8 cellular contexts compared by ENCODE assay signal in genomic region chr9:32384364-32385134, GRCh38. TPM values are rescaled to one million over a fixed set of nuclear protein-coding genes. Genes with fewer than 3 reads are reported as not detected.
DNase-seq lines count a peak whose midpoint lies in the region; ATAC-seq, FAIRE-seq and TF ChIP-seq lines count a peak whose summit lies in the region.

ACO1 (plus strand) TSS chr9:32384643; CDS start chr9:32405507, 20,864 bp downstream.

- no peaks in the 10 kb centered on the region for H3K36me3 ChIP-seq in astrocyte (ENCODE audit: insufficient read depth, low read length)
- H3K36me3 ChIP-seq in aorta (ENCODE audit: control insufficient read depth in 1 of 2, insufficient read depth in 2 of 2, low read length in 1 of 2), result no peaks in the 10 kb centered on the region

- H2AFZ ChIP-seq in astrocyte (ENCODE audit: low read depth, low read length), result peak within 1 kb of the TSS; percentile 97

- H3K27ac Mint-ChIP-seq in astrocyte (ENCODE audit: unreplicated experiment), result peak within 1 kb of the TSS; percentile 93

- H3K4me1 Mint-ChIP-seq in astrocyte (ENCODE audit: low read depth, unreplicated experiment), result peaks cover 8% of the 10 kb centered on the region

- H3K36me3 Mint-ChIP-seq in astrocyte (ENCODE audit: low read depth, unreplicated experiment), result no peaks in the 10 kb centered on the region

- H3K27ac ChIP-seq in astrocyte (ENCODE audit: low read depth, low read length) (peak within 1 kb of the TSS; percentile 85), aorta (ENCODE audit: low read depth in 1 of 2, low read length in 2 of 2) (peak within 1 kb of the TSS in 1 of 2 donors; percentile 65)

- peak within 1 kb of the TSS; percentile 96 for H3K4me3 Mint-ChIP-seq in astrocyte (ENCODE audit: unreplicated experiment)

- H3K27me3 ChIP-seq in astrocyte (ENCODE audit: insufficient read depth, low read length) (peaks cover 17% of the 10 kb centered on the region), aorta (ENCODE audit: control insufficient read depth in 1 of 2, insufficient read depth in 2 of 2, low read length in 1 of 2) (no peaks in the 10 kb centered on the region)

- no peaks in the 10 kb centered on the region for H3K9me3 ChIP-seq in astrocyte (ENCODE audit: insufficient read depth, low read depth, low read length)
- H3K9me3 ChIP-seq in aorta (ENCODE audit: control insufficient read depth, low read length), result no peaks in the 10 kb centered on the region

- H4K20me1 ChIP-seq in astrocyte (ENCODE audit: insufficient read depth, low read length), result peaks cover 31% of the 10 kb centered on the region

- intact Hi-C loops in aorta (cut with DNase I), result loop anchor here in 1 of 2 donors (2.0 to 5.0 kb wide), 2 partner anchors 48 to 188 kb away; partner anchors contain the start of gene NDUFB6

- no peak for TF ChIP-seq CTCF in astrocyte (IDR thresholded peaks at IDR 0.05; ENCODE audit: insufficient read depth, low read depth, low read length)

- no peaks in the 10 kb centered on the region for H3K9me3 Mint-ChIP-seq in astrocyte (ENCODE audit: unreplicated experiment)

- H3K4me1 ChIP-seq in astrocyte (ENCODE audit: insufficient read depth, low read length) (peaks cover 11% of the 10 kb centered on the region), aorta (ENCODE audit: control insufficient read depth in 1 of 2, insufficient read depth in 2 of 2, low read length in 2 of 2) (no peaks in the 10 kb centered on the region)

- H3K4me3 ChIP-seq in astrocyte (ENCODE audit: insufficient read depth, low read depth, low read length) (peak within 1 kb of the TSS; percentile 95), aorta (ENCODE audit: low read length in 2 of 2) (peak within 1 kb of the TSS; percentile 46 to 47)

- WGBS in aorta, 2 donors, result 0% methylated on average over 50 to 71 of the region's 71 CpGs

- ATAC-seq in GM18499 (IDR thresholded peaks at IDR 0.05; ENCODE audit: insufficient read depth, unreplicated experiment) (peak; percentile 86), HG02798 (IDR thresholded peaks at IDR 0.05; ENCODE audit: poor library complexity, unreplicated experiment) (peak; percentile 97), aorta (ENCODE audit: low FRiP score) (peak; percentile 98)

- peaks cover 21% of the 10 kb centered on the region for H3K27me3 Mint-ChIP-seq in astrocyte (ENCODE audit: low read depth, unreplicated experiment)

- peak within 1 kb of the TSS; percentile 96 for H3K9ac ChIP-seq in astrocyte (ENCODE audit: low read length)

- DNase-seq in NCI-H146 (lab: John Stamatoyannopoulos, UW) (peak; percentile 93), T-helper 9 cell (peak; percentile 91), astrocyte (ENCODE audit: low read depth) (peak; percentile 65), hepatic stellate cell (ENCODE audit: low spot score) (peak; percentile 91), retina (peak; percentile 93), aorta (peak; percentile 94 to 97)

- no peak for FAIRE-seq in astrocyte (lab: Jason Lieb, UNC)

- H3K4me2 ChIP-seq in astrocyte (ENCODE audit: low read length), result peak within 1 kb of the TSS; percentile 96

- H3K79me2 ChIP-seq in astrocyte (ENCODE audit: insufficient read depth, low read length), result peaks cover 47% of the 10 kb centered on the region

RNA-seq across cellular contexts. Expression of gene ACO1, which starts in this region (rescaled TPM):
- total RNA-seq in astrocyte (17.7 and 19.4 TPM in 2 replicates), aorta (10 to 100 TPM; 29.4 to 30.5 TPM)
- 10 to 100 TPM; 11.0 to 17.7 TPM for polyA plus RNA-seq in aorta
